In the genomic region with DNA sequence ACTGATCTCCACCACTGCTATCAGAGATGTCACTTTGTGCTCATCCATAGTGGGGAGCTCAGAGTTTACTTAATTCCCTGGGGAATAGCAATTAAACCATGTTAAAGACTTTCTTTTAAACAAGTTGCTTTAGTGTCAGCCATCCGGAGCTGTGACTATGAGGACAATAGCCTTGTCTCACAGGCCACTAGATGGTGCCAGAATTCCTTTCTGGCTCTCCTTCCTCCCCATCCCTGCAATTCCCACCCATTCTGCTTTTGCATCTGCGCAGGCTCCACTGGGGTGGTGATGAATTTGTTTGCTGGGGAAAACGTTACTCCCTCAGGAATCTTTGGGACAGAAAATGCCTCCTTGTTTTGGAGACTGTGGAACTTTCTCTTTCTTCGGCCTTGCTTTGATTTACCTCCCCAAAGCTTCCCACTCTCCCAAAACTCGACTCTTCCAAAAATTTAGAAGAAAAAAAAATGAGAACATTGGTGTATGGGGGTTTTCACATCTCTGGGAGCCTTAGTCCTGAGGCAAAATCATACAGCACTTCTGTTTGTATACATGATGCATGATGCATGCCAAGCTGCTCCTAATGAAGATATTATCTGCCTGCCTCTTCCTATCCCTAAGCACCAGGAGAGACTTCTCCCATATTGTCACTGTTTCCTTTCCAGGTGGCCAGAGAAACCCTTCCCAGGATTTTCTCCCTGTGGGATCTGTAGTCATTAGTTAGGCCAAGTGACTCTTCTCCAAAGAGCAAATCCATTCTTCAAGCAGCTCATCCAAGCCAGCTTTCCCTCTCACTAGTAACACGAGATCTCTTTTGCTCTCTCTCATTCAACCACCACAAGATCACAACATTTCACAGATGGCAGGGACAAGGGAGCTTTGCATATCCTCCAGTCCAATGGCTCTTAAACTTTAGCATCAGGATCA, we compare ENCODE assay signal across 1 cellular context.
TF ChIP-seq lines count a peak whose summit lies in the region.

No MANE protein-coding gene starts in this region.

TF ChIP-seq in HEK293, 187 proteins besides CTCF, POLR2A, EP300 and RAD21 (continued from another document):
- TF ChIP-seq ZNF654 (tag by site-specific recombination; IDR thresholded peaks at IDR 0.05; ENCODE audit: low read depth) (peak; percentile 62), ZNF112 (tag by site-specific recombination; IDR thresholded peaks at IDR 0.05) (no peak), ZNF140 (tag by site-specific recombination; IDR thresholded peaks at IDR 0.05) (0 out of 2 replicates have a peak, but pooled peaks have one; percentile 15)
- TF ChIP-seq, protein P1, sequence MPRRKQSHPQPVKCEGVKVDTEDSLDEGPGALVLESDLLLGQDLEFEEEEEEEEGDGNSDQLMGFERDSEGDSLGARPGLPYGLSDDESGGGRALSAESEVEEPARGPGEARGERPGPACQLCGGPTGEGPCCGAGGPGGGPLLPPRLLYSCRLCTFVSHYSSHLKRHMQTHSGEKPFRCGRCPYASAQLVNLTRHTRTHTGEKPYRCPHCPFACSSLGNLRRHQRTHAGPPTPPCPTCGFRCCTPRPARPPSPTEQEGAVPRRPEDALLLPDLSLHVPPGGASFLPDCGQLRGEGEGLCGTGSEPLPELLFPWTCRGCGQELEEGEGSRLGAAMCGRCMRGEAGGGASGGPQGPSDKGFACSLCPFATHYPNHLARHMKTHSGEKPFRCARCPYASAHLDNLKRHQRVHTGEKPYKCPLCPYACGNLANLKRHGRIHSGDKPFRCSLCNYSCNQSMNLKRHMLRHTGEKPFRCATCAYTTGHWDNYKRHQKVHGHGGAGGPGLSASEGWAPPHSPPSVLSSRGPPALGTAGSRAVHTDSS (tag by site-specific recombination; IDR thresholded peaks at IDR 0.05) = no peak
